ENCODE assay signal across 1 cellular context in genomic region chr1:115184260-115184950, GRCh38.
TF ChIP-seq lines count a peak whose summit lies in the region.

No MANE protein-coding gene starts in this region.

TF ChIP-seq in K562, 482 proteins besides CTCF, POLR2A, EP300 and RAD21 (continued from another document):
- TF ChIP-seq BRF2 (IDR thresholded peaks at IDR 0.05; ENCODE audit: borderline replicate concordance, insufficient read depth, insufficient read length) (no peak), ZNF79 (CRISPR knock-in tag; IDR thresholded peaks at IDR 0.05; ENCODE audit: low read depth) (no peak), TCF15 (CRISPR knock-in tag; IDR thresholded peaks at IDR 0.05) (no peak), ZFP30 (CRISPR knock-in tag; IDR thresholded peaks at IDR 0.05; ENCODE audit: borderline replicate concordance) (no peak), LEF1 (IDR thresholded peaks at IDR 0.05) (no peak), GTF2B (IDR thresholded peaks at IDR 0.05; ENCODE audit: extremely low read depth, insufficient read length) (no peak), ETV1 (tag; conservative IDR thresholded peaks at IDR 0.05; ENCODE audit: low read depth) (no peak), MEF2A (IDR thresholded peaks at IDR 0.05; ENCODE audit: control insufficient read depth, low read depth, low read length) (no peak), RB1 (IDR thresholded peaks at IDR 0.05; ENCODE audit: low read depth) (no peak), TAF7 (tag; IDR thresholded peaks at IDR 0.05) (no peak), ZNF277 (CRISPR knock-in tag; IDR thresholded peaks at IDR 0.05; ENCODE audit: borderline replicate concordance) (no peak), MCM2 (IDR thresholded peaks at IDR 0.05; ENCODE audit: low read depth) (no peak), CBX3 (IDR thresholded peaks at IDR 0.05; ENCODE audit: borderline replicate concordance in 1 of 2, low read length in 2 of 2) (no peak)
